ENCODE assay signal across 8 cellular contexts in genomic region chr5:176538505-176538806, GRCh38. TPM values are rescaled to one million over a fixed set of nuclear protein-coding genes. Genes with fewer than 3 reads are reported as not detected.
DNase-seq lines count a peak whose midpoint lies in the region; ATAC-seq, FAIRE-seq and TF ChIP-seq lines count a peak whose summit lies in the region.

No MANE protein-coding gene starts in this region.

- H3K27ac ChIP-seq in GM23338 (ENCODE audit: low read depth) (peak overlapping the region; percentile 93), PC-3 (ENCODE audit: low read length) (peak overlapping the region; percentile 46; the same call in 1 of the 2 replicates), H1 (ENCODE audit: low read depth, low read length) (peak overlapping the region; percentile 89), parathyroid adenoma (peak overlapping the region; percentile 98), aorta (ENCODE audit: low read depth in 1 of 2, low read length in 2 of 2) (no peak overlapping the region)

- H3K56ac ChIP-seq in H1 (replicated peaks; ENCODE audit: insufficient read length, low read depth, low read length): no peak overlapping the region

- H3K9ac ChIP-seq in PC-3 (ENCODE audit: low read length): peak overlapping the region; percentile 46
- peak overlapping the region in 3 of 4 experiments; percentile 55 to 70 (median 62); a peak in 4 of 7 replicates for H3K9ac ChIP-seq in H1 (replicated peaks in 1 of 4; ENCODE audit: extremely low read depth in 1 of 4, low read depth in 3 of 4, low read length in 3 of 4)
- H3K9ac ChIP-seq in parathyroid adenoma: no peak overlapping the region

- H2BK120ac ChIP-seq in H1 (replicated peaks; ENCODE audit: low read depth, low read length): no peak overlapping the region

- H3K9me2 ChIP-seq in GM23338 (ENCODE audit: insufficient read depth) (no peaks in the 10 kb centered on the region), PC-3 (replicated peaks; ENCODE audit: low read length) (no peaks in the 10 kb centered on the region)

- peaks cover 27% of the 10 kb centered on the region for H3K36me3 Mint-ChIP-seq in GM23338 (ENCODE audit: low read depth)

- no peak for TF ChIP-seq EP300 in H1 (IDR thresholded peaks at IDR 0.05; ENCODE audit: borderline replicate concordance in 1 of 2, low read depth in 2 of 2, low read length in 2 of 2)

- peaks cover 2% of the 10 kb centered on the region; the same call in 1 of the 3 replicates for H3K9me3 Mint-ChIP-seq in GM23338

- H3K23ac ChIP-seq in H1 (ENCODE audit: insufficient read length): no peak overlapping the region

- no peak overlapping the region for H2BK15ac ChIP-seq in H1 (ENCODE audit: low read length)

- peaks cover 8% of the 10 kb centered on the region for H3K79me1 ChIP-seq in H1 (ENCODE audit: low read depth, low read length)

- peak overlapping the region; percentile 47 for H3K4me3 ChIP-seq in GM23338
- H3K4me3 ChIP-seq in PC-3 (ENCODE audit: low read length): peak overlapping the region; percentile 93
- peak overlapping the region; percentile 32 to 98 (median 66); a peak in 7 of 8 replicates for H3K4me3 ChIP-seq in H1 (ENCODE audit: extremely low read depth in 1 of 4, insufficient read depth in 2 of 4, low read depth in 3 of 4, low read length in 4 of 4)
- H3K4me3 ChIP-seq in parathyroid adenoma (ENCODE audit: low read depth, low read length): no peak overlapping the region
- no peak overlapping the region for H3K4me3 ChIP-seq in aorta (ENCODE audit: low read length in 2 of 2)

- no peak overlapping the region for H2BK20ac ChIP-seq in H1 (ENCODE audit: low read length)

- peak overlapping the region; percentile 99 for H3K4me3 Mint-ChIP-seq in GM23338

- peak overlapping the region; percentile 100 for H3K27ac Mint-ChIP-seq in GM23338

- POLR2A ChIA-PET in PC-3 (lab: Charles Lee; ENCODE audit: unreplicated experiment): interaction anchor here (0.6 to 1.3 kb wide), 2 partner anchors 31 to 1666 kb away, joined by 3 read pairs; partner anchors contain the start of gene HNRNPAB
- POLR2A ChIA-PET in H1 (lab: Charles Lee; ENCODE audit: partially characterized antibody): interaction anchor here (1.0 to 21.1 kb wide), 14 partner anchors 9 to 593 kb away, joined by 3 to 458 read pairs (median 5); partner anchors contain the start of genes CDHR2, FAF2, HIGD2A and NOP16

- no peak overlapping the region for H4K5ac ChIP-seq in H1 (ENCODE audit: insufficient read length, low read depth, low read length)

- peak; percentile 48 to 52 for TF ChIP-seq CTCF in GM23338 (conservative IDR thresholded peaks at IDR 0.05; ENCODE audit: low read depth in 2 of 2)
- TF ChIP-seq CTCF in PC-3 (conservative IDR thresholded peaks at IDR 0.05; ENCODE audit: low read depth, low read length): peak; percentile 32; the same call in 1 of the 2 replicates
- peak in 2 of 3 experiments; percentile 29 to 37; a peak in 3 of 4 replicates for TF ChIP-seq CTCF in H1 (IDR thresholded peaks at IDR 0.05; ENCODE audit: control extremely low read depth in 1 of 3, insufficient read depth in 1 of 3, low read depth in 1 of 3, low read length in 3 of 3)
- TF ChIP-seq CTCF in parathyroid adenoma (IDR thresholded peaks at IDR 0.05): no peak

- H4K20me1 ChIP-seq in GM23338 (replicated peaks; ENCODE audit: insufficient read depth) (peaks cover 11% of the 10 kb centered on the region; the same call in 1 of the 2 replicates), PC-3 (ENCODE audit: low read length) (peaks cover 8% of the 10 kb centered on the region; the same call in 1 of the 2 replicates), H1 (replicated peaks in 1 of 2; ENCODE audit: control insufficient read depth in 1 of 2, insufficient read depth in 2 of 2, low read length in 2 of 2) (peaks cover 12 to 18% of the 10 kb centered on the region in 2 experiments)

- WGBS in H1 (ENCODE audit: extremely low coverage in 1 of 2, insufficient coverage in 1 of 2, insufficient read length in 1 of 2, insufficient replicate concordance in 2 of 2, low coverage in 1 of 2, low lambda C conversion rate in 2 of 2, missing lambda C conversion rate in 1 of 2), 2 experiments: 44% methylated on average over 6 of the region's 6 CpGs; no CpG with 5 or more reads in 1 of the 2 experiments
- WGBS in aorta, 2 donors: 48 to 52% methylated on average over 6 of the region's 6 CpGs

- intact Hi-C loops in PC-3 (cut with micrococcal nuclease): loop anchor here (1.0 kb wide), 1 partner anchor 32 kb away; no protein-coding TSS in a partner anchor
- intact Hi-C loops in aorta (cut with DNase I): loop anchor here (5.0 to 10.0 kb wide), 5 partner anchors 91 to 171 kb away; partner anchors contain the start of genes CLTB (in 2 of the 2), ARL10 (in 1 of the 2), FAF2 (in 1 of the 2) and HIGD2A (in 1 of the 2)

- FAIRE-seq in H1 (lab: Jason Lieb, UNC): no peak

- peaks cover 33% of the 10 kb centered on the region for H3K79me2 ChIP-seq in GM23338 (replicated peaks; ENCODE audit: insufficient read depth)
- H3K79me2 ChIP-seq in PC-3 (ENCODE audit: low read length): peaks cover 40% of the 10 kb centered on the region
- peaks cover 30 to 33% of the 10 kb centered on the region in 2 experiments for H3K79me2 ChIP-seq in H1 (ENCODE audit: control insufficient read depth in 1 of 2, insufficient read depth in 2 of 2, low read length in 2 of 2)
- peaks cover 9% of the 10 kb centered on the region for H3K79me2 ChIP-seq in parathyroid adenoma

- H2BK5ac ChIP-seq in H1 (ENCODE audit: low read depth, low read length): no peak overlapping the region

- H3K23me2 ChIP-seq in H1 (ENCODE audit: low read depth, low read length): peaks cover 16% of the 10 kb centered on the region

- H3K18ac ChIP-seq in H1 (ENCODE audit: extremely low read depth, low read length): no peak overlapping the region

- H3K4me2 ChIP-seq in GM23338 (peak overlapping the region; percentile 72), PC-3 (ENCODE audit: low read length) (peak overlapping the region; percentile 96), H1 (ENCODE audit: insufficient read depth in 1 of 2, low read depth in 2 of 2, low read length in 2 of 2) (peak overlapping the region; percentile 90 to 98), parathyroid adenoma (ENCODE audit: low read length) (no peak overlapping the region)

- no peak for TF ChIP-seq POLR2A in H1 (IDR thresholded peaks at IDR 0.05; ENCODE audit: control extremely low read depth in 1 of 2, low read depth in 2 of 2, low read length in 2 of 2)

- H3K9me3 ChIP-seq in PC-3 (ENCODE audit: low read length) (no peaks in the 10 kb centered on the region), H1 (ENCODE audit: insufficient read depth in 2 of 2, low read depth in 1 of 2, low read length in 1 of 2) (no peaks in the 10 kb centered on the region), parathyroid adenoma (ENCODE audit: control insufficient read depth, low read length) (no peaks in the 10 kb centered on the region), aorta (ENCODE audit: control insufficient read depth, low read length) (no peaks in the 10 kb centered on the region)

- H2AK5ac ChIP-seq in H1 (ENCODE audit: low read depth, low read length): no peak overlapping the region

- TF ChIP-seq RAD21 in H1 (IDR thresholded peaks at IDR 0.05 in 1 of 2, conservative IDR thresholded peaks at IDR 0.05 in 1 of 2; ENCODE audit: low read depth in 2 of 2, low read length in 2 of 2): peak; percentile 8 to 47; a peak in 3 of 4 replicates

- no peaks in the 10 kb centered on the region for H3K36me3 ChIP-seq in GM23338 (ENCODE audit: insufficient read depth)
- H3K36me3 ChIP-seq in PC-3 (ENCODE audit: low read depth, low read length): no peaks in the 10 kb centered on the region
- peaks cover 0 to 13% (median 4%) of the 10 kb centered on the region in 4 experiments; a peak in 4 of 8 replicates for H3K36me3 ChIP-seq in H1 (ENCODE audit: control insufficient read depth in 2 of 4, insufficient read depth in 4 of 4, low read length in 3 of 4)
- H3K36me3 ChIP-seq in parathyroid adenoma (ENCODE audit: control insufficient read depth, insufficient read depth, low read length): no peaks in the 10 kb centered on the region
- no peaks in the 10 kb centered on the region for H3K36me3 ChIP-seq in aorta (ENCODE audit: control insufficient read depth in 1 of 2, insufficient read depth in 2 of 2, low read length in 1 of 2)

- H3K27me3 ChIP-seq in GM23338 (ENCODE audit: insufficient read depth) (no peaks in the 10 kb centered on the region), PC-3 (ENCODE audit: low read length) (no peaks in the 10 kb centered on the region), H1 (replicated peaks in 1 of 4; ENCODE audit: control insufficient read depth in 3 of 4, extremely low read depth in 1 of 4, insufficient read depth in 3 of 4, low read length in 3 of 4) (no peaks in the 10 kb centered on the region; a peak in 1 of 7 replicates), parathyroid adenoma (ENCODE audit: control insufficient read depth, insufficient read depth, low read length) (no peaks in the 10 kb centered on the region), aorta (ENCODE audit: control insufficient read depth in 1 of 2, insufficient read depth in 2 of 2, low read length in 1 of 2) (no peaks in the 10 kb centered on the region)

- H3F3A ChIP-seq in GM23338 (replicated peaks; ENCODE audit: low read depth): peaks cover 22% of the 10 kb centered on the region
- no peaks in the 10 kb centered on the region for H3F3A ChIP-seq in PC-3 (ENCODE audit: low read length, unreplicated experiment)

- ATAC-seq in GM23338: no peak
- ATAC-seq in PC-3: no peak
- ATAC-seq in aorta (ENCODE audit: low FRiP score): no peak
- no peak for ATAC-seq in HG03039 (IDR thresholded peaks at IDR 0.05; ENCODE audit: unreplicated experiment)

- DNase-seq in GM23338 (ENCODE audit: low spot score) (peak; percentile 64), PC-3 (no peak), H1 (ENCODE audit: low read depth in 1 of 2, low spot score in 2 of 2) (no peak), activated gamma-delta T cell treated with Interleukin-2 at 50 U/mL for 16 hours (no peak), aorta (no peak)
- DNase-seq in activated CD8-positive, alpha-beta memory T cell treated with anti-CD3 and anti-CD28 coated beads, Interleukin-2, amount 50 U/mL, for 48 hours: no peak

- H3K4me1 ChIP-seq in GM23338 (ENCODE audit: insufficient read depth) (peaks cover 39% of the 10 kb centered on the region), PC-3 (ENCODE audit: insufficient read depth, low read length) (peaks cover 48% of the 10 kb centered on the region), H1 (replicated peaks in 1 of 4; ENCODE audit: control insufficient read depth in 3 of 4, insufficient read depth in 4 of 4, low read length in 3 of 4) (peaks cover 13 to 38% (median 35%) of the 10 kb centered on the region in 4 experiments), parathyroid adenoma (peaks cover 38% of the 10 kb centered on the region), aorta (ENCODE audit: control insufficient read depth in 1 of 2, insufficient read depth in 2 of 2, low read length in 2 of 2) (no peaks in the 10 kb centered on the region)

- BruUV-seq in PC-3 (replicated peaks; lab: Mats Ljungman, UMichigan): no TSS peak

- H2AFZ ChIP-seq in GM23338 (no peak overlapping the region), PC-3 (ENCODE audit: low read length) (peak overlapping the region; percentile 73), H1 (ENCODE audit: low read length) (no peak overlapping the region), parathyroid adenoma (peak overlapping the region; percentile 92)

- H3K4me1 Mint-ChIP-seq in GM23338: peaks cover 60% of the 10 kb centered on the region

- H4K8ac ChIP-seq in H1 (ENCODE audit: extremely low read depth, insufficient read depth, low read length): no peak overlapping the region

- H3K4ac ChIP-seq in H1 (replicated peaks; ENCODE audit: insufficient read length, low read depth, low read length): no peak overlapping the region

- no peak overlapping the region for H2BK12ac ChIP-seq in H1 (ENCODE audit: low read depth, low read length)

- no peak overlapping the region for H4K91ac ChIP-seq in H1 (replicated peaks; ENCODE audit: insufficient read length, low read length)

- H3K27me3 Mint-ChIP-seq in GM23338 (ENCODE audit: insufficient read depth, low read depth, poor library complexity): peaks cover 27% of the 10 kb centered on the region

- CTCF ChIA-PET in PC-3 (lab: Charles Lee) (interaction anchor here (0.6 to 3.2 kb wide), 3 partner anchors 32 to 91 kb away, joined by 3 to 15 read pairs (median 13); no protein-coding TSS in a partner anchor), H1 (lab: Charles Lee; ENCODE audit: partially characterized antibody) (interaction anchor here (0.9 to 3.1 kb wide), 13 partner anchors 11 to 96 kb away, joined by 3 to 12 read pairs (median 5); partner anchors contain the start of gene CDHR2)

- no peak overlapping the region for H3K14ac ChIP-seq in H1 (ENCODE audit: insufficient read length)

RNA-seq across cellular contexts. Expression of gene RNF44, which starts 1.3 kb away (rescaled TPM):
- total RNA-seq in GM23338 (2014; rRNA removed; shearing (Covaris generic)): 78.5 and 104 TPM in 2 replicates
- 56.7 and 59.3 TPM in 2 replicates for polyA plus RNA-seq in GM23338 (2016; fragmentation: Nextera tagmentation; extraction: Ambion mirVana)
- total RNA-seq in PC-3 (2014; rRNA removed): 19.2 and 28.3 TPM in 2 replicates
- total RNA-seq in H1 (2021; fragmentation: NEBNext Ultra II Directional; extraction: Animal tissue kit (Norgen Biotek cat#: 25700)): 164 and 178 TPM in 2 replicates
- polyA plus RNA-seq in H1 (2011; rRNA removed): 54.7 and 109 TPM in 2 replicates
- polyA plus RNA-seq in H1 (2011; cell fraction: cytosol; rRNA removed): 42.9 TPM
- polyA plus RNA-seq in H1 (2011; cell fraction: nucleus; rRNA removed): 283 TPM
- 101 to 137 TPM (median 120 TPM) in 4 replicates for polyA plus RNA-seq in H1 (2012, experiment 1 of 2)
- polyA plus RNA-seq in H1 (2012, experiment 2 of 2): 87.2 TPM
- 97.6 TPM for polyA plus RNA-seq in H1 (2013, experiment 1 of 2)
- polyA plus RNA-seq in H1 (2013, experiment 2 of 2): 91.7 TPM
- 15.9 and 24.4 TPM in 2 replicates for polyA minus RNA-seq in H1 (2011; rRNA and poly(A)+ RNA removed)
- polyA minus RNA-seq in H1 (2011; cell fraction: cytosol; rRNA and poly(A)+ RNA removed): 100 TPM
- 120 TPM for polyA minus RNA-seq in H1 (2011; cell fraction: nucleus; rRNA and poly(A)+ RNA removed)
- total RNA-seq in aorta: 10 to 100 TPM; 23.2 to 40.6 TPM
- polyA plus RNA-seq in aorta: 10 to 100 TPM in 1 of 2 donors, 1 to 10 TPM in 1; 8.5 to 13.4 TPM

RNA-seq across cellular contexts. Expression of gene CDHR2, which starts 10.7 kb away (rescaled TPM):
- total RNA-seq in GM23338 (2014; rRNA removed; shearing (Covaris generic)): not detected in 2 replicates
- polyA plus RNA-seq in GM23338 (2016; fragmentation: Nextera tagmentation; extraction: Ambion mirVana) (0.17 TPM in 1 of 2 replicates, not detected in the other), H1 (2011; rRNA removed) (0.02 and 0.06 TPM in 2 replicates), aorta (10 to 100 TPM in 1 of 2 donors, under 1 TPM in 1; 0.08 to 21.5 TPM)
- total RNA-seq in PC-3 (2014; rRNA removed) (0.07 TPM in 1 of 2 replicates, not detected in the other), aorta (not detected)
- 0.43 and 0.69 TPM in 2 replicates for total RNA-seq in H1 (2021; fragmentation: NEBNext Ultra II Directional; extraction: Animal tissue kit (Norgen Biotek cat#: 25700))
- polyA plus RNA-seq in H1 (2011; cell fraction: cytosol; rRNA removed): 0.04 TPM
- polyA plus RNA-seq in H1 (2011; cell fraction: nucleus; rRNA removed): 0.26 TPM
- 0.08 to 0.52 TPM (median 0.25 TPM) in 3 of 4 replicates, not detected in the other for polyA plus RNA-seq in H1 (2012, experiment 1 of 2)
- polyA plus RNA-seq in H1 (2012, experiment 2 of 2): not detected
- 0.04 TPM for polyA plus RNA-seq in H1 (2013, experiment 1 of 2)
- 0.02 TPM for polyA plus RNA-seq in H1 (2013, experiment 2 of 2)
- 0.06 and 0.17 TPM in 2 replicates for polyA minus RNA-seq in H1 (2011; rRNA and poly(A)+ RNA removed)
- not detected for polyA minus RNA-seq in H1 (2011; cell fraction: cytosol; rRNA and poly(A)+ RNA removed)
- 0.50 TPM for polyA minus RNA-seq in H1 (2011; cell fraction: nucleus; rRNA and poly(A)+ RNA removed)

Comparison
In these comparisons a context has a peak if more than half of its experiments do, and no peak if none do; other contexts are left out.
1. H2AFZ ChIP-seq: peak in PC-3 (single experiment) and parathyroid adenoma (single experiment); none in GM23338 (single experiment) and H1 (single experiment).
2. H3K27ac ChIP-seq: peak in GM23338 (single experiment), PC-3 (single experiment), H1 (single experiment) and parathyroid adenoma (single experiment); none in aorta (0 of 2).
3. H3K4me3 ChIP-seq: peak in GM23338 (single experiment), PC-3 (single experiment) and H1 (4 of 4); none in parathyroid adenoma (single experiment) and aorta (0 of 2).